In the genomic region with DNA sequence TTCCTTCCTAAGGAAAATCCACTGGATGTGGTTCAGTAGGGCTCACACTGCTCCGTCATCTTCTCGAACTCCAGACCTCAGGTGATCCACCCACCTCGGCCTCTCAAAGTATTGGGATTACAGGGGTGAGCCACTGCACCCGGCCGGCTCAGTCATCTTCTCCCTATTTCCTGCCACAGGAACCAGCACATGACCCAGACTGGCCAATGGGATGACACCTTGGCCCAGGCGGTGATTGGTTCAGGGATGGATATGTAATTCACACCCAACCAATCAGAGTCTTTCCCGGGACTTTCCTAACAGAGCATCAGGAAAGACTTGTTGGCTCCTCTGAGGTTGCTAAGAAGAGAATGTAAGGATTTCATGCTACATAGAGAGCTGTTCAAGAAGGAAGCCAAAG, we compare ENCODE assay signal across 14 cellular contexts.
"Had no signal": no experiment of that assay in that cellular context is flagged by ENCODE, and none has a peak within 500 bp of the region (broad histone marks: within the 10 kb centered on the region; RNA-seq: fewer than 3 reads in every experiment).

No MANE protein-coding gene starts in this region.

- H3K9me3 ChIP-seq: sigmoid colon, stomach had no signal

- H3K4me3 ChIP-seq: hepatocyte, neural progenitor cell, sigmoid colon, stomach had no signal

- H3K4me1 Mint-ChIP-seq: neural progenitor cell had no signal

- H3K9me3 Mint-ChIP-seq: activated CD4-positive, alpha-beta memory T cell treated with anti-CD3 and anti-CD28 coated beads, Interleukin-2, amount 10 ng/mL, durations not matched to agents 7 days and 5 days; activated T-cell treated with anti-CD3 and anti-CD28 coated beads, Interleukin-2, amount 50 U/mL, for 24 hours; neural progenitor cell had no signal

- ATAC-seq: esophagus mucosa had no signal

- H3K4me1 ChIP-seq: neural progenitor cell, sigmoid colon, stomach had no signal

- H3K27me3 Mint-ChIP-seq: activated CD4-positive, alpha-beta memory T cell treated with anti-CD3 and anti-CD28 coated beads, Interleukin-2, amount 10 ng/mL, durations not matched to agents 7 days and 5 days; activated T-cell treated with anti-CD3 and anti-CD28 coated beads, Interleukin-2, amount 50 U/mL, for 24 hours had no signal

- H3K4me3 Mint-ChIP-seq: activated CD4-positive, alpha-beta memory T cell treated with anti-CD3 and anti-CD28 coated beads, Interleukin-2, amount 10 ng/mL, durations not matched to agents 7 days and 5 days; activated T-cell treated with anti-CD3 and anti-CD28 coated beads, Interleukin-2, amount 50 U/mL, for 24 hours; naive B cell; neural progenitor cell had no signal

- H3K9ac ChIP-seq: neural progenitor cell had no signal

- H3K36me3 ChIP-seq: neural progenitor cell, sigmoid colon, stomach had no signal

- H3K4me2 ChIP-seq: hepatocyte, neural progenitor cell had no signal

- H3K36me3 Mint-ChIP-seq: naive B cell, neural progenitor cell had no signal

- FAIRE-seq: astrocyte had no signal

- H3K27ac ChIP-seq: hepatocyte, neural progenitor cell, sigmoid colon, stomach had no signal

- DNase-seq: activated CD4-positive, alpha-beta memory T cell treated with anti-CD3 and anti-CD28 coated beads, Interleukin-2, amount 10 ng/mL, durations not matched to agents 7 days and 5 days; activated CD4-positive, alpha-beta T cell treated with anti-CD3 and anti-CD28 coated beads for 4 hours; activated effector memory CD4-positive, alpha-beta T cell treated with Interleukin-2 at 50 U/mL for 16 hours; activated naive CD4-positive, alpha-beta T cell treated with anti-CD3 and anti-CD28 coated beads, Interleukin-2, amount 50 U/mL, for 16 hours; activated T-cell treated with anti-CD3 and anti-CD28 coated beads, Interleukin-2, amount 50 U/mL, for 24 hours; islet precursor cell; naive B cell; sigmoid colon; stimulated activated CD4-positive, alpha-beta T cell treated with anti-CD3 and anti-CD28 coated beads, Interleukin-1b, Interleukin-23, amount 100 ng/mL, for 48 hours; stomach had no signal

- H3K27ac Mint-ChIP-seq: activated CD4-positive, alpha-beta memory T cell treated with anti-CD3 and anti-CD28 coated beads, Interleukin-2, amount 10 ng/mL, durations not matched to agents 7 days and 5 days; activated T-cell treated with anti-CD3 and anti-CD28 coated beads, Interleukin-2, amount 50 U/mL, for 24 hours; neural progenitor cell had no signal

- H2AFZ ChIP-seq: hepatocyte, neural progenitor cell had no signal

- H3K79me2 ChIP-seq: hepatocyte had no signal

- H3K27me3 ChIP-seq: hepatocyte, neural progenitor cell, sigmoid colon, stomach had no signal
